ENCODE assay signal across 11 cellular contexts in genomic region chr9:76181020-76181641, GRCh38.
DNase-seq lines count a peak whose midpoint lies in the region; ATAC-seq and TF ChIP-seq lines count a peak whose summit lies in the region.
"Had no signal": no experiment of that assay in that cellular context is flagged by ENCODE, and none has a peak within 500 bp of the region (broad histone marks: within the 10 kb centered on the region; RNA-seq: fewer than 3 reads in every experiment).

No MANE protein-coding gene starts in this region.

- H3K27me3 Mint-ChIP-seq in Calu3 (ENCODE audit: unreplicated experiment): no peaks in the 10 kb centered on the region

- H3K36me3 Mint-ChIP-seq in Calu3 (ENCODE audit: insufficient read depth, unreplicated experiment): peaks cover 16% of the 10 kb centered on the region

- H3K9me3 Mint-ChIP-seq in Calu3 (ENCODE audit: low read depth, unreplicated experiment): no peaks in the 10 kb centered on the region

- intact Hi-C loops in Calu3 (cut with micrococcal nuclease; ENCODE audit: unreplicated experiment): loop anchor here (1.0 kb wide), 1 partner anchor 213 kb away; the partner anchor contains the start of gene RFK
- intact Hi-C loops in testis (cut with DNase I; ENCODE audit: low total_unique reads): no loop called here

- DNase-seq in Calu3 (peak; percentile 34), M059J (ENCODE audit: low read depth) (peak; percentile 78), astrocyte of the hippocampus (ENCODE audit: low read depth, low spot score) (peak; percentile 81), GM03348 (ENCODE audit: low spot score) (no peak), testis (no peak)
- DNase-seq: NCI-H524, sigmoid colon, tibial artery had no signal

- H3K4me1 ChIP-seq in mesodermal cell (ENCODE audit: control insufficient read depth, insufficient read depth, low read length, poor library complexity, severe bottlenecking): peaks cover 17% of the 10 kb centered on the region
- H3K4me1 ChIP-seq in testis: no peaks in the 10 kb centered on the region
- H3K4me1 ChIP-seq: tibial artery had no signal

- CTCF ChIA-PET in Calu3 (lab: Charles Lee): interaction anchor here (0.6 to 1.0 kb wide), 3 partner anchors 22 to 301 kb away, joined by 3 to 10 read pairs (median 3); no protein-coding TSS in a partner anchor

- H3K4me3 Mint-ChIP-seq in Calu3 (ENCODE audit: low read depth, unreplicated experiment): no peak overlapping the region

- H3K27ac ChIP-seq in mesodermal cell (ENCODE audit: low read depth, low read length, severe bottlenecking) (peak overlapping the region; percentile 80), testis (no peak overlapping the region)
- H3K27ac ChIP-seq: sigmoid colon, tibial artery had no signal

- H3K4me3 ChIP-seq in mesodermal cell (ENCODE audit: extremely low read depth, insufficient read depth, low read length, poor library complexity, severe bottlenecking): no peak overlapping the region
- H3K4me3 ChIP-seq in testis: no peak overlapping the region
- H3K4me3 ChIP-seq: sigmoid colon, tibial artery had no signal

- no TSS peak for BruUV-seq in Calu3 (replicated peaks; lab: Mats Ljungman, UMichigan)

- peaks cover 20% of the 10 kb centered on the region for H3K4me1 Mint-ChIP-seq in Calu3 (ENCODE audit: low read depth, unreplicated experiment)

- H3K9me3 ChIP-seq in mesodermal cell (ENCODE audit: control insufficient read depth, low read length) (no peaks in the 10 kb centered on the region), testis (no peaks in the 10 kb centered on the region)
- H3K9me3 ChIP-seq: sigmoid colon, tibial artery had no signal

- TF ChIP-seq POLR2A in testis (IDR thresholded peaks at IDR 0.05): no peak

- WGBS in mesodermal cell (ENCODE audit: insufficient coverage in 2 of 2), 2 experiments: 56 to 71% methylated on average over 4 to 5 of the region's 5 CpGs
- 92 to 95% methylated on average over 5 of the region's 5 CpGs for WGBS in testis, 2 donors

- H3K36me3 ChIP-seq in mesodermal cell (ENCODE audit: control insufficient read depth, insufficient read depth, low read length): peaks cover 14% of the 10 kb centered on the region
- H3K36me3 ChIP-seq in testis (ENCODE audit: low read depth, missing control alignments): no peaks in the 10 kb centered on the region

- TF ChIP-seq CTCF in Calu3 (IDR thresholded peaks at IDR 0.05; ENCODE audit: unreplicated experiment) (no peak), testis (IDR thresholded peaks at IDR 0.05) (no peak)

- H3K27me3 ChIP-seq in testis: no peaks in the 10 kb centered on the region
- H3K27me3 ChIP-seq: sigmoid colon, tibial artery had no signal

- H3K27ac Mint-ChIP-seq in Calu3 (ENCODE audit: unreplicated experiment): peak overlapping the region; percentile 87

- ATAC-seq in GM18517 (IDR thresholded peaks at IDR 0.05; ENCODE audit: unreplicated experiment): no peak
- no peak for ATAC-seq in HG03097 (IDR thresholded peaks at IDR 0.05; ENCODE audit: low FRiP score, unreplicated experiment)

Comparison
In these comparisons a context has a peak if more than half of its experiments do, and no peak if none do; other contexts are left out.
1. DNase-seq: peak in Calu3 (single experiment), M059J (single experiment) and astrocyte of the hippocampus (single experiment); none in GM03348 (single experiment) and testis (single experiment).